ENCODE assay signal across 37 cellular contexts in genomic region chr12:58025431-58025830, GRCh38.
"Had no signal": no experiment of that assay in that cellular context is flagged by ENCODE, and none has a peak within 500 bp of the region (broad histone marks: within the 10 kb centered on the region; RNA-seq: fewer than 3 reads in every experiment).

No MANE protein-coding gene starts in this region.

- H3K27me3 ChIP-seq: adrenal gland, ascending aorta, body of pancreas, brain microvascular endothelial cell, breast epithelium, cardiac muscle cell had no signal

- H3K27ac Mint-ChIP-seq: activated naive CD4-positive, alpha-beta T cell treated with anti-CD3 and anti-CD28 coated beads for 36 hours; activated naive CD4-positive, alpha-beta T cell treated with anti-CD3 and anti-CD28 coated beads, Interleukin-2, amount 10 ng/mL, durations not matched to agents 7 days and 5 days; activated naive CD4-positive, alpha-beta T cell treated with anti-CD3 and anti-CD28 coated beads, Interleukin-2, amount 50 U/mL, for 24 hours; activated naive CD4-positive, alpha-beta T cell treated with anti-CD3 and anti-CD28 coated beads, Interleukin-2, amount 50 U/mL, for 72 hours; activated naive CD8-positive, alpha-beta T cell; activated naive CD8-positive, alpha-beta T cell treated with anti-CD3 and anti-CD28 coated beads for 36 hours; activated naive CD8-positive, alpha-beta T cell treated with anti-CD3 and anti-CD28 coated beads, Interleukin-2, amount 10 ng/mL, durations not matched to agents 7 days and 5 days; activated naive CD8-positive, alpha-beta T cell treated with anti-CD3 and anti-CD28 coated beads, Interleukin-2, amount 50 U/mL, for 24 hours; activated T-cell treated with anti-CD3 and anti-CD28 coated beads, Interleukin-2, amount 50 U/mL, for 24 hours; activated T-cell treated with anti-CD3 and anti-CD28 coated beads, Interleukin-2, amount 50 U/mL, for 72 hours; activated T-helper 1 cell treated with anti-CD3 and anti-CD28 coated beads, Interleukin-12 subunit alpha, Interleukin-12 subunit beta, Interleukin-2, Interleukin-4 antibody, amounts not matched to agents 30 ng/mL and 10 ng/mL and 1 ng/mL, durations not matched to agents 14 hours and 24 hours and 36 hours; activated T-helper 17 cell treated with anti-CD3 and anti-CD28 coated beads, Interleukin-2, amount 50 U/mL, for 72 hours; activated T-helper 2 cell treated with anti-CD3 and anti-CD28 coated beads, Interferon-gamma antibody, Interleukin-2, Interleukin-4, amounts not matched to agents 10 μg/mL and 5 μg/mL and 100 μg/mL, durations not matched to agents 14 hours and 24 hours and 36 hours; brain had no signal

- ATAC-seq: activated naive CD4-positive, alpha-beta T cell treated with anti-CD3 and anti-CD28 coated beads, Interleukin-2, amount 50 U/mL, for 72 hours; activated naive CD8-positive, alpha-beta T cell treated with anti-CD3 and anti-CD28 coated beads, Interleukin-2, amount 50 U/mL, for 24 hours; activated T-cell treated with anti-CD3 and anti-CD28 coated beads, Interleukin-2, amount 50 U/mL, for 4 hours; activated T-cell treated with anti-CD3 and anti-CD28 coated beads, Interleukin-2, amount 50 U/mL, for 72 hours; activated T-helper 17 cell treated with anti-CD3 and anti-CD28 coated beads, Interleukin-2, amount 50 U/mL, for 72 hours; body of pancreas had no signal

- H3K9me3 Mint-ChIP-seq: activated naive CD8-positive, alpha-beta T cell treated with anti-CD3 and anti-CD28 coated beads, Interleukin-2, amount 10 ng/mL, durations not matched to agents 7 days and 5 days; activated T-helper 1 cell treated with anti-CD3 and anti-CD28 coated beads, Interleukin-12 subunit alpha, Interleukin-12 subunit beta, Interleukin-2, Interleukin-4 antibody, amounts not matched to agents 30 ng/mL and 10 ng/mL and 1 ng/mL, durations not matched to agents 14 hours and 24 hours and 36 hours had no signal

- DNase-seq: activated effector memory CD4-positive, alpha-beta T cell treated with anti-CD3 and anti-CD28 coated beads, Interleukin-2, amount 50 U/mL, for 16 hours; activated effector memory CD4-positive, alpha-beta T cell treated with Interleukin-2 at 50 U/mL for 16 hours; activated gamma-delta T cell; activated gamma-delta T cell treated with Interleukin-2 at 50 U/mL for 16 hours; activated naive CD4-positive, alpha-beta T cell; activated naive CD4-positive, alpha-beta T cell treated with anti-CD3 and anti-CD28 coated beads for 36 hours; activated naive CD4-positive, alpha-beta T cell treated with anti-CD3 and anti-CD28 coated beads, Interleukin-2, amount 10 ng/mL, durations not matched to agents 7 days and 5 days; activated naive CD4-positive, alpha-beta T cell treated with anti-CD3 and anti-CD28 coated beads, Interleukin-2, amount 50 U/mL, for 16 hours; activated naive CD4-positive, alpha-beta T cell treated with Interleukin-2 at 50 U/mL for 16 hours; activated naive CD8-positive, alpha-beta T cell treated with anti-CD3 and anti-CD28 coated beads for 36 hours; activated naive CD8-positive, alpha-beta T cell treated with anti-CD3 and anti-CD28 coated beads, Interleukin-2, amount 10 ng/mL, durations not matched to agents 7 days and 5 days; activated naive CD8-positive, alpha-beta T cell treated with anti-CD3 and anti-CD28 coated beads, Interleukin-2, amount 50 U/mL, for 24 hours; activated T-cell treated with anti-CD3 and anti-CD28 coated beads, Interleukin-2, amount 50 U/mL, for 24 hours; activated T-cell treated with anti-CD3 and anti-CD28 coated beads, Interleukin-2, amount 50 U/mL, for 4 hours; activated T-cell treated with anti-CD3 and anti-CD28 coated beads, Interleukin-2, amount 50 U/mL, for 48 hours; activated T-cell treated with anti-CD3 and anti-CD28 coated beads, Interleukin-2, amount 50 U/mL, for 72 hours; adrenal gland; amniotic stem cell; amygdala; anterior cingulate cortex; aorta; body of pancreas; brain microvascular endothelial cell; caudate nucleus; central memory CD4-positive, alpha-beta T cell; cerebellar nuclear complex had no signal

- H3K36me3 Mint-ChIP-seq: activated naive CD4-positive, alpha-beta T cell treated with anti-CD3 and anti-CD28 coated beads, Interleukin-2, amount 10 ng/mL, durations not matched to agents 7 days and 5 days; activated naive CD4-positive, alpha-beta T cell treated with anti-CD3 and anti-CD28 coated beads, Interleukin-2, amount 50 U/mL, for 24 hours; activated naive CD8-positive, alpha-beta T cell treated with anti-CD3 and anti-CD28 coated beads for 36 hours; activated naive CD8-positive, alpha-beta T cell treated with anti-CD3 and anti-CD28 coated beads, Interleukin-2, amount 10 ng/mL, durations not matched to agents 7 days and 5 days; brain had no signal

- H3K4me1 ChIP-seq: adrenal gland, ascending aorta, body of pancreas, breast epithelium had no signal

- H3K4me1 Mint-ChIP-seq: activated naive CD4-positive, alpha-beta T cell treated with anti-CD3 and anti-CD28 coated beads, Interleukin-2, amount 10 ng/mL, durations not matched to agents 7 days and 5 days; activated naive CD4-positive, alpha-beta T cell treated with anti-CD3 and anti-CD28 coated beads, Interleukin-2, amount 50 U/mL, for 24 hours; activated naive CD8-positive, alpha-beta T cell treated with anti-CD3 and anti-CD28 coated beads for 36 hours; activated naive CD8-positive, alpha-beta T cell treated with anti-CD3 and anti-CD28 coated beads, Interleukin-2, amount 10 ng/mL, durations not matched to agents 7 days and 5 days; activated naive CD8-positive, alpha-beta T cell treated with anti-CD3 and anti-CD28 coated beads, Interleukin-2, amount 50 U/mL, for 24 hours; activated T-helper 17 cell treated with anti-CD3 and anti-CD28 coated beads, Interleukin-2, amount 50 U/mL, for 72 hours; central memory CD8-positive, alpha-beta T cell had no signal

- H3K9me3 ChIP-seq: adrenal gland, ascending aorta, body of pancreas, breast epithelium had no signal

- H3K27me3 Mint-ChIP-seq: activated naive CD4-positive, alpha-beta T cell treated with anti-CD3 and anti-CD28 coated beads, Interleukin-2, amount 10 ng/mL, durations not matched to agents 7 days and 5 days; activated naive CD8-positive, alpha-beta T cell treated with anti-CD3 and anti-CD28 coated beads, Interleukin-2, amount 10 ng/mL, durations not matched to agents 7 days and 5 days; activated naive CD8-positive, alpha-beta T cell treated with anti-CD3 and anti-CD28 coated beads, Interleukin-2, amount 50 U/mL, for 24 hours had no signal

- H3K27ac ChIP-seq: adrenal gland, ascending aorta, body of pancreas, brain microvascular endothelial cell, breast epithelium, cardiac muscle cell had no signal

- H3K36me3 ChIP-seq: adrenal gland, ascending aorta, brain microvascular endothelial cell, breast epithelium, cardiac muscle cell had no signal

- H3K4me3 ChIP-seq: adrenal gland, ascending aorta, body of pancreas, breast epithelium, cardiac muscle cell had no signal

- H3K4me3 Mint-ChIP-seq: activated naive CD4-positive, alpha-beta T cell treated with anti-CD3 and anti-CD28 coated beads for 36 hours; activated naive CD4-positive, alpha-beta T cell treated with anti-CD3 and anti-CD28 coated beads, Interleukin-2, amount 10 ng/mL, durations not matched to agents 7 days and 5 days; activated naive CD4-positive, alpha-beta T cell treated with anti-CD3 and anti-CD28 coated beads, Interleukin-2, amount 50 U/mL, for 24 hours; activated naive CD8-positive, alpha-beta T cell; activated naive CD8-positive, alpha-beta T cell treated with anti-CD3 and anti-CD28 coated beads for 36 hours; activated naive CD8-positive, alpha-beta T cell treated with anti-CD3 and anti-CD28 coated beads, Interleukin-2, amount 10 ng/mL, durations not matched to agents 7 days and 5 days; activated naive CD8-positive, alpha-beta T cell treated with anti-CD3 and anti-CD28 coated beads, Interleukin-2, amount 50 U/mL, for 24 hours; activated T-cell treated with anti-CD3 and anti-CD28 coated beads, Interleukin-2, amount 50 U/mL, for 24 hours; activated T-cell treated with anti-CD3 and anti-CD28 coated beads, Interleukin-2, amount 50 U/mL, for 4 hours; activated T-cell treated with anti-CD3 and anti-CD28 coated beads, Interleukin-2, amount 50 U/mL, for 72 hours; activated T-helper 1 cell treated with anti-CD3 and anti-CD28 coated beads, Interleukin-12 subunit alpha, Interleukin-12 subunit beta, Interleukin-2, Interleukin-4 antibody, amounts not matched to agents 30 ng/mL and 10 ng/mL and 1 ng/mL, durations not matched to agents 14 hours and 24 hours and 36 hours; activated T-helper 17 cell treated with anti-CD3 and anti-CD28 coated beads, Interleukin-2, amount 50 U/mL, for 72 hours; brain; central memory CD8-positive, alpha-beta T cell had no signal
